Comparison of ENCODE assay signal across 18 cellular contexts in genomic region chr2:62203459-62203858, GRCh38. TPM values are rescaled to one million over a fixed set of nuclear protein-coding genes. Genes with fewer than 3 reads are reported as not detected.
DNase-seq lines count a peak whose midpoint lies in the region; ATAC-seq, FAIRE-seq and TF ChIP-seq lines count a peak whose summit lies in the region.
"Had no signal": no experiment of that assay in that cellular context is flagged by ENCODE, and none has a peak within 500 bp of the region (broad histone marks: within the 10 kb centered on the region; RNA-seq: fewer than 3 reads in every experiment).

No MANE protein-coding gene starts in this region.

- H3K27me3 ChIP-seq in neutrophil, result no peaks in the 10 kb centered on the region
- H3K27me3 ChIP-seq in sigmoid colon, result no peaks in the 10 kb centered on the region
- H3K27me3 ChIP-seq: BE2C, left lung had no signal

- peaks cover 79% of the 10 kb centered on the region for H3K4me1 Mint-ChIP-seq in activated CD4-positive, alpha-beta T cell treated with anti-CD3 and anti-CD28 coated beads, Interleukin-2, amount 10 ng/mL, durations not matched to agents 7 days and 5 days

- H3K27me3 Mint-ChIP-seq in activated CD4-positive, alpha-beta T cell treated with anti-CD3 and anti-CD28 coated beads, Interleukin-2, amount 10 ng/mL, durations not matched to agents 7 days and 5 days, result no peaks in the 10 kb centered on the region
- H3K27me3 Mint-ChIP-seq: dendritic cell treated with granulocyte-macrophage colony-stimulating factor and Interleukin-4, amounts not matched to agents 40 ng/mL and 50 ng/mL, for 4 days had no signal

- no peak for ATAC-seq in HG02870 (IDR thresholded peaks at IDR 0.05; ENCODE audit: unreplicated experiment)
- ATAC-seq: A549 had no signal

- TF ChIP-seq POLR2A in GM12891 (IDR thresholded peaks at IDR 0.05; ENCODE audit: low read depth, low read length), result 0 out of 2 replicates have a peak, but pooled peaks have one; percentile 29
- TF ChIP-seq POLR2A in sigmoid colon (IDR thresholded peaks at IDR 0.05), result no peak

- H3K9me3 ChIP-seq in neutrophil (no peaks in the 10 kb centered on the region), sigmoid colon (no peaks in the 10 kb centered on the region)
- H3K9me3 ChIP-seq: A549, BE2C, left lung had no signal

- no peak for DNase-seq in activated CD4-positive, alpha-beta T cell treated with anti-CD3 and anti-CD28 coated beads, Interleukin-2, amount 10 ng/mL, durations not matched to agents 7 days and 5 days
- no peak for DNase-seq in activated CD4-positive, alpha-beta T cell treated with anti-CD3 and anti-CD28 coated beads, Interleukin-2, amount 50 U/mL, for 4 hours
- no peak for DNase-seq in GM12891 (ENCODE audit: insufficient read length, low spot score)
- no peak for DNase-seq in NCI-H2171 treated with DMSO at 0.1 percent for 48 hours (lab: John Stamatoyannopoulos, UW)
- DNase-seq in sigmoid colon, result no peak
- DNase-seq: activated CD8-positive, alpha-beta memory T cell treated with anti-CD3 and anti-CD28 coated beads, Interleukin-2, amount 50 U/mL, for 48 hours; BE2C; left lung; NCI-H1417; NCI-H526 treated with DMSO at 0.1 percent for 48 hours; stimulated activated CD4-positive, alpha-beta T cell treated with anti-CD3 and anti-CD28 coated beads, Interleukin-4, amount 100 ng/mL, for 1 hour had no signal

- POLR2A ChIA-PET in activated CD4-positive, alpha-beta T cell treated with anti-CD3 and anti-CD28 coated beads, Interleukin-2, amount 10 ng/mL, durations not matched to agents 7 days and 5 days (lab: Charles Lee), result no interaction called here

- H3K9me3 Mint-ChIP-seq in activated CD4-positive, alpha-beta T cell treated with anti-CD3 and anti-CD28 coated beads, Interleukin-2, amount 10 ng/mL, durations not matched to agents 7 days and 5 days, result peaks cover 5% of the 10 kb centered on the region
- H3K9me3 Mint-ChIP-seq: dendritic cell treated with granulocyte-macrophage colony-stimulating factor and Interleukin-4, amounts not matched to agents 40 ng/mL and 50 ng/mL, for 4 days; mesothelial cell of epicardium had no signal

- H3K4me1 ChIP-seq in neutrophil (ENCODE audit: control insufficient read depth in 1 of 2, insufficient read depth in 1 of 2, low read depth in 1 of 2, low read length in 1 of 2) (peaks cover 74 to 75% of the 10 kb centered on the region in 2 experiments), sigmoid colon (peaks cover 0 to 78% (median 47%) of the 10 kb centered on the region in 4 donors)
- H3K4me1 ChIP-seq: BE2C had no signal

- intact Hi-C loops in sigmoid colon (cut with DNase I), result no loop called here

- FAIRE-seq in GM12891 (lab: Jason Lieb, UNC), result no peak
- FAIRE-seq: A549 had no signal

- H3K4me3 Mint-ChIP-seq in activated CD4-positive, alpha-beta T cell treated with anti-CD3 and anti-CD28 coated beads, Interleukin-2, amount 10 ng/mL, durations not matched to agents 7 days and 5 days, result no peak overlapping the region
- H3K4me3 Mint-ChIP-seq: dendritic cell treated with granulocyte-macrophage colony-stimulating factor and Interleukin-4, amounts not matched to agents 40 ng/mL and 50 ng/mL, for 4 days; mesothelial cell of epicardium had no signal

- CTCF ChIA-PET in activated CD4-positive, alpha-beta T cell treated with anti-CD3 and anti-CD28 coated beads, Interleukin-2, amount 10 ng/mL, durations not matched to agents 7 days and 5 days (lab: Charles Lee), result no interaction called here

- H3K27ac ChIP-seq in angular gyrus (ENCODE audit: low read depth, low read length) (peak overlapping the region; percentile 23), neutrophil (peak overlapping the region; percentile 73), sigmoid colon (no peak overlapping the region)
- H3K27ac ChIP-seq: A549, left lung had no signal

- H3K36me3 ChIP-seq in neutrophil, result no peaks in the 10 kb centered on the region
- no peaks in the 10 kb centered on the region for H3K36me3 ChIP-seq in sigmoid colon
- H3K36me3 ChIP-seq: BE2C, left lung had no signal

- H3K4me3 ChIP-seq in neutrophil (ENCODE audit: low read depth in 1 of 2, low read length in 1 of 2), result no peak overlapping the region
- no peak overlapping the region for H3K4me3 ChIP-seq in sigmoid colon
- H3K4me3 ChIP-seq: A549, left lung, smooth muscle cell had no signal

- peaks cover 30% of the 10 kb centered on the region for H3K36me3 Mint-ChIP-seq in activated CD4-positive, alpha-beta T cell treated with anti-CD3 and anti-CD28 coated beads, Interleukin-2, amount 10 ng/mL, durations not matched to agents 7 days and 5 days (ENCODE audit: low read depth)
- H3K36me3 Mint-ChIP-seq: mesothelial cell of epicardium had no signal

- 97 to 100% methylated on average over 1 of the region's 1 CpG for WGBS in sigmoid colon, 2 donors

- TF ChIP-seq EP300 in sigmoid colon (IDR thresholded peaks at IDR 0.05), result no peak

- H3K27ac Mint-ChIP-seq in activated CD4-positive, alpha-beta T cell treated with anti-CD3 and anti-CD28 coated beads, Interleukin-2, amount 10 ng/mL, durations not matched to agents 7 days and 5 days, result peak overlapping the region; percentile 74
- H3K27ac Mint-ChIP-seq: dendritic cell treated with granulocyte-macrophage colony-stimulating factor and Interleukin-4, amounts not matched to agents 40 ng/mL and 50 ng/mL, for 4 days; mesothelial cell of epicardium had no signal

- TF ChIP-seq CTCF in neutrophil (IDR thresholded peaks at IDR 0.05) (no peak), sigmoid colon (IDR thresholded peaks at IDR 0.05) (no peak)

TF ChIP-seq in GM12891, 5 proteins besides CTCF, POLR2A, EP300 and RAD21:
- TF ChIP-seq SPI1 (IDR thresholded peaks at IDR 0.05; ENCODE audit: low read depth, low read length), result no peak
- no peak for TF ChIP-seq PAX5 (IDR thresholded peaks at IDR 0.05; ENCODE audit: insufficient read depth, low read length, severe bottlenecking)
- no peak for TF ChIP-seq POU2F2 (IDR thresholded peaks at IDR 0.05; ENCODE audit: low read depth, low read length)
- no peak for TF ChIP-seq POLR2AphosphoS5 (IDR thresholded peaks at IDR 0.05; ENCODE audit: low read depth, low read length)
- TF ChIP-seq TAF1 (IDR thresholded peaks at IDR 0.05; ENCODE audit: low read depth, low read length), result no peak
TF ChIP-seq in GM12891: peak in this region for 0.

RNA-seq across cellular contexts. Expression of gene B3GNT2, which starts 7.5 kb away (rescaled TPM):
- 10 to 100 TPM; 28.0 to 30.6 TPM for total RNA-seq in activated CD4-positive, alpha-beta T cell treated with anti-CD3 and anti-CD28 coated beads, Interleukin-2, amount 10 ng/mL, durations not matched to agents 7 days and 5 days
- 47.2 TPM for polyA plus RNA-seq in GM12891 (2012; ENCODE audit: low read depth, missing spikeins)
- 10 to 100 TPM; 16.9 to 25.8 (median 24.0) TPM for total RNA-seq in sigmoid colon
- polyA plus RNA-seq in sigmoid colon, result 10 to 100 TPM; 12.3 to 19.3 (median 17.4) TPM

Comparison
In these comparisons a context has a peak if more than half of its experiments do, and no peak if none do; other contexts are left out.
1. H3K27ac ChIP-seq: peak in angular gyrus (single experiment) and neutrophil (single experiment); none in sigmoid colon (0 of 4).